In the genomic region with DNA sequence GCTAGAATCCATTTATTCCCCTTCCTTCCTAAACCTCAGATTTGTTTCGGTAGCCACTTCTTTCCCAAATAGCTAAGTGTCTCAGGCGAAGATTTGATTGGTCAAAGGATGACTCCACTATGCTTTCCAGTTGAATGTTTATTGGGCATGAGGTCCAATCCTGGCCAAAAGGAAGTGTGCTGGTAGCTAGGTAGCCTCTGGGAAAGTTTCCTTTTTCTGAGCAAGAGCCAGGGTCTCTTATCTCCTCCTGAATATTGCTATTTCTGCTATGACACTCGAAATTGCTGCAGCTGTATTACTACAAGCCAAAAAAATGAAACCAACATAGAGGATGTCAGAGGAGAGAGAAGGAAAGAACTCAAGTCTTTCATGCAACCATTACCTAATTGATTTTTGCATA, we compare ENCODE assay signal across 27 cellular contexts. TPM values are rescaled to one million over a fixed set of nuclear protein-coding genes. Genes with fewer than 3 reads are reported as not detected.
"Had no signal": no experiment of that assay in that cellular context is flagged by ENCODE, and none has a peak within 500 bp of the region (broad histone marks: within the 10 kb centered on the region; RNA-seq: fewer than 3 reads in every experiment).

No MANE protein-coding gene starts in this region.

- H3K36me3 ChIP-seq: colonic mucosa, esophagus squamous epithelium, gastrocnemius medialis, heart right ventricle, left lung, lower lobe of right lung had no signal

- H3K4me1 ChIP-seq: colonic mucosa, esophagus squamous epithelium, gastrocnemius medialis, heart right ventricle, left lung, lower lobe of right lung had no signal

- H3K4me1 Mint-ChIP-seq: mesothelial cell of epicardium, naive B cell had no signal

- H3K4me3 ChIP-seq: colonic mucosa, esophagus squamous epithelium, gastrocnemius medialis, heart right ventricle, left lung, lower lobe of right lung, mucosa of descending colon had no signal

- H3K9me3 ChIP-seq: colonic mucosa, esophagus squamous epithelium, gastrocnemius medialis, heart right ventricle, left lung, lower lobe of right lung, mucosa of descending colon had no signal

- ATAC-seq: effector memory CD8-positive, alpha-beta T cell; esophagus mucosa; gastrocnemius medialis; heart right ventricle; left cardiac atrium; left lung; left ventricle myocardium superior; lower lobe of right lung; mucosa of descending colon had no signal

- DNase-seq: colonic mucosa; cortex of kidney; effector CD8-positive, alpha-beta T cell; effector memory CD8-positive, alpha-beta T cell; endodermal cell; erythroblast; esophagus squamous epithelium; foreskin fibroblast; foreskin melanocyte; gastrocnemius medialis; glutamatergic neuron; head of caudate nucleus; heart right ventricle; hippocampal formation; left cardiac atrium; left lung; left ventricle myocardium superior; lower lobe of right lung; mesenchymal stem cell; mucosa of descending colon; naive B cell had no signal

- H3K27ac ChIP-seq: colonic mucosa, epithelial cell of prostate, esophagus squamous epithelium, gastrocnemius medialis, heart right ventricle, left lung, lower lobe of right lung had no signal

- H3K36me3 Mint-ChIP-seq: mesothelial cell of epicardium, naive B cell had no signal

- H3K4me3 Mint-ChIP-seq: dendritic cell treated with granulocyte-macrophage colony-stimulating factor and Interleukin-4, amounts not matched to agents 40 ng/mL and 50 ng/mL, for 4 days; effector memory CD8-positive, alpha-beta T cell; endodermal cell; mesothelial cell of epicardium; naive B cell had no signal

- H3K27me3 ChIP-seq: colonic mucosa, gastrocnemius medialis had no signal

- H3K9me3 Mint-ChIP-seq: effector memory CD8-positive, alpha-beta T cell; endodermal cell; mesothelial cell of epicardium had no signal

- H3K27ac Mint-ChIP-seq: dendritic cell treated with granulocyte-macrophage colony-stimulating factor and Interleukin-4, amounts not matched to agents 40 ng/mL and 50 ng/mL, for 4 days; effector memory CD8-positive, alpha-beta T cell; endodermal cell; mesothelial cell of epicardium; naive B cell had no signal

RNA-seq across cellular contexts. Expression of a gene that starts 53.4 kb away (rescaled TPM):
- total RNA-seq: dermis microvascular lymphatic vessel endothelial cell, glomerular endothelial cell, mesothelial cell of epicardium had no signal
